Comparison of ENCODE assay signal across 10 cellular contexts in genomic region chr3:179956416-179956830, GRCh38.
DNase-seq lines count a peak whose midpoint lies in the region; ATAC-seq, FAIRE-seq and TF ChIP-seq lines count a peak whose summit lies in the region.
"Had no signal": no experiment of that assay in that cellular context is flagged by ENCODE, and none has a peak within 500 bp of the region (broad histone marks: within the 10 kb centered on the region; RNA-seq: fewer than 3 reads in every experiment).

No MANE protein-coding gene starts in this region.

- H3K27ac ChIP-seq in RWPE1 = no peak overlapping the region
- H3K27ac ChIP-seq: neural progenitor cell had no signal

- CTCF ChIA-PET in GM10248 (lab: Yijun Ruan, JAX) = no interaction called here
- CTCF ChIA-PET in RWPE1 (lab: Yijun Ruan, JAX) = no interaction called here

- FAIRE-seq in urothelium cell line (lab: Jason Lieb, UNC) = no peak

- peak; percentile 22 for DNase-seq in GM10248 (ENCODE audit: extremely low spot score)
- DNase-seq in RPMI8226 = peak; percentile 98
- DNase-seq in stimulated activated CD8-positive, alpha-beta memory T cell treated with anti-CD3 and anti-CD28 coated beads, Interleukin-4, amount 100 ng/mL, for 48 hours = no peak
- no peak for DNase-seq in NCI-H1436 treated with DMSO at 0.1 percent for 48 hours (lab: John Stamatoyannopoulos, UW)
- no peak for DNase-seq in RWPE1 (ENCODE audit: low spot score)
- DNase-seq in urothelium cell line (ENCODE audit: low spot score) = no peak
- DNase-seq: NCI-H1417 had no signal

- POLR2A ChIA-PET in GM10248 (lab: Yijun Ruan, JAX) = no interaction called here
- POLR2A ChIA-PET in RWPE1 (lab: Yijun Ruan, JAX; ENCODE audit: low non-redundant PET) = no interaction called here

- peak; percentile 74 for ATAC-seq in GM19463 (IDR thresholded peaks at IDR 0.05; ENCODE audit: unreplicated experiment)
- ATAC-seq in HG03139 (IDR thresholded peaks at IDR 0.05; ENCODE audit: unreplicated experiment) = peak; percentile 84

- no peak for TF ChIP-seq CTCF in GM10248 (IDR thresholded peaks at IDR 0.05; ENCODE audit: control extremely low read depth, extremely low read depth, low read depth, missing control alignments)
- TF ChIP-seq CTCF in RWPE1 (conservative IDR thresholded peaks at IDR 0.05; ENCODE audit: low read depth) = no peak

Comparison
In these comparisons a context has a peak if more than half of its experiments do, and no peak if none do; other contexts are left out.
1. DNase-seq: peak in GM10248 (single experiment) and RPMI8226 (single experiment); none in stimulated activated CD8-positive, alpha-beta memory T cell treated with anti-CD3 and anti-CD28 coated beads, Interleukin-4, amount 100 ng/mL, for 48 hours (single experiment), NCI-H1436 treated with DMSO at 0.1 percent for 48 hours (single experiment), RWPE1 (single experiment) and urothelium cell line (single experiment).